Comparison of ENCODE assay signal across 24 cellular contexts in the genomic region with DNA sequence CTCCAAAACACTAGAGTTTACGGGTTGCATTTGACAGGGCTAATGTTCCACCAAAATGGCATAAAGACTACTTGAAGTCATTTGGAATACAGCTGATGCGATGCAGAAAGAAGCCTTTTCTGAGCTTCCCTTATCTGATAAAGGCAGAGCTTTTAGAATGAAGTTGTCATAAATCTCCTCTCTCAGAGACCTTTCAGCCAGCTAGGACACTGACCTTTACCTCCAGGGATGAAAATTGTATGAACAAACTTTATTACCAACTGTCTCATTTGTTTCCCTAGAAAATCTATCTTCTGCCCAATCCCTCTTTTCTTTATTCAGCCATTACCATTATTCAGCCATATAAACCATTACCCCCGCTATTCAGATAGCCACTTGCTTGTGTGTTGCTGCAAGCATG.
"Had no signal": no experiment of that assay in that cellular context is flagged by ENCODE, and none has a peak within 500 bp of the region (broad histone marks: within the 10 kb centered on the region; RNA-seq: fewer than 3 reads in every experiment).

No MANE protein-coding gene starts in this region.

- H3K9ac ChIP-seq: neural progenitor cell, parathyroid adenoma had no signal

- H3K9me3 ChIP-seq: gastrocnemius medialis, right lobe of liver, suprapubic skin, transverse colon, upper lobe of right lung, uterus had no signal

- H3K4me1 ChIP-seq: gastrocnemius medialis, neural progenitor cell, parathyroid adenoma, right lobe of liver, suprapubic skin, upper lobe of right lung, uterus had no signal

- H3K27ac ChIP-seq: coronary artery, gastrocnemius medialis, neural progenitor cell, parathyroid adenoma, right lobe of liver, suprapubic skin, transverse colon, upper lobe of right lung, uterus had no signal

- H3K4me3 ChIP-seq: coronary artery, gastrocnemius medialis, neural progenitor cell, right lobe of liver, suprapubic skin, transverse colon, upper lobe of right lung, uterus had no signal

- DNase-seq: dermis blood vessel endothelial cell; effector memory CD4-positive, alpha-beta T cell; gastrocnemius medialis; head of caudate nucleus; kidney; mesendoderm; midbrain; naive thymus-derived CD4-positive, alpha-beta T cell; right lobe of liver; small intestine; stimulated activated CD4-positive, alpha-beta T cell treated with anti-CD3 and anti-CD28 coated beads, Interleukin-12 subunit alpha, Interleukin-12 subunit beta, amount 100 ng/mL, for 4 hours; stimulated activated CD4-positive, alpha-beta T cell treated with anti-CD3 and anti-CD28 coated beads, Interleukin-1b, Interleukin-23, amount 100 ng/mL, for 48 hours; stimulated activated CD4-positive, alpha-beta T cell treated with anti-CD3 and anti-CD28 coated beads, Interleukin-4, amount 100 ng/mL, for 1 hour; stimulated activated CD8-positive, alpha-beta memory T cell treated with anti-CD3 and anti-CD28 coated beads, Interleukin-4, amount 100 ng/mL, for 48 hours; stimulated activated naive CD4-positive, alpha-beta T cell; stimulated activated naive CD8-positive, alpha-beta T cell treated with anti-CD3 and anti-CD28 coated beads, Interleukin-15, amount 100 ng/mL, for 72 hours; transverse colon; upper lobe of right lung; uterus had no signal

- H3K27me3 ChIP-seq: gastrocnemius medialis, neural progenitor cell, right lobe of liver, suprapubic skin, transverse colon, upper lobe of right lung, uterus had no signal

- H2AFZ ChIP-seq: neural progenitor cell, parathyroid adenoma had no signal

- ATAC-seq: gastrocnemius medialis; left lobe of liver; naive thymus-derived CD4-positive, alpha-beta T cell; right lobe of liver; stimulated activated naive CD8-positive, alpha-beta T cell treated with anti-CD3 and anti-CD28 coated beads, Interleukin-15, amount 100 ng/mL, for 72 hours had no signal

- H3K36me3 ChIP-seq: gastrocnemius medialis, neural progenitor cell, right lobe of liver, suprapubic skin, transverse colon, upper lobe of right lung, uterus had no signal

- H3K4me2 ChIP-seq: neural progenitor cell had no signal
